Comparison of ENCODE assay signal across 8 cellular contexts in genomic region chr2:55607717-55608116, GRCh38.
"Had no signal": no experiment of that assay in that cellular context is flagged by ENCODE, and none has a peak within 500 bp of the region (broad histone marks: within the 10 kb centered on the region; RNA-seq: fewer than 3 reads in every experiment).

No MANE protein-coding gene starts in this region.

- H3K27ac ChIP-seq: KMS-11 had no signal

- ATAC-seq: HCT116 had no signal

- H3K9me3 Mint-ChIP-seq: HFFc6, IgD-negative memory B cell had no signal

- H3K9me3 ChIP-seq: HAP-1 had no signal

- H3K4me1 ChIP-seq: HAP-1 had no signal

- H3K9ac ChIP-seq: KMS-11 had no signal

- H3K27ac Mint-ChIP-seq: HFFc6 had no signal

- H3K4me3 ChIP-seq: HAP-1 had no signal

- DNase-seq: GOT3, H7, HFFc6, KBM-7 had no signal

- H3K4me3 Mint-ChIP-seq: HFFc6 had no signal

- H3K4me2 ChIP-seq: KMS-11 had no signal

- H3K27me3 Mint-ChIP-seq: IgD-negative memory B cell had no signal
